Comparison of ENCODE assay signal across 1 cellular context in the genomic region with DNA sequence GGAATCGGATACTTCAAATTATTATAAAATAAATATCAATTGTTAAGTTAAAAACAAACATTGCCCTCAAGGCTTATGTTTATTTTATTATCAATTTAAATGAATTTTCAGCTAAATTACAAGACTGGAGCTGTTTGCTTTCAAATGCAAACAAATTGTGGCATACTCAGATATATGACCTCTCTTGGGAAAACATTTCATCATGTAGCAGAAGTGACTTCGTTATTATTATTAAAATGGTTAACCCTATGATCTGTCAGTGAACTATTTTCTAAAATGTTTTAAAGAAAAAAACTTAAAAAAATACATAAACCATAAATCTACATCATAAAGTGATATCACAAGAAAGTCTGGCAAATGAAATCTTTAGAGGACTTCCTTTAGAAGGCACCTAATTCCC.
TF ChIP-seq lines count a peak whose summit lies in the region.

No MANE protein-coding gene starts in this region.

TF ChIP-seq in SK-N-SH, 30 proteins besides CTCF, POLR2A, EP300 and RAD21 (continued from another document):
- no peak for TF ChIP-seq GABPA (IDR thresholded peaks at IDR 0.05; ENCODE audit: low read depth)
